22 cellular contexts compared by ENCODE assay signal in genomic region chr4:30653291-30653690, GRCh38.
DNase-seq lines count a peak whose midpoint lies in the region; ATAC-seq, FAIRE-seq and TF ChIP-seq lines count a peak whose summit lies in the region.
"Had no signal": no experiment of that assay in that cellular context is flagged by ENCODE, and none has a peak within 500 bp of the region (broad histone marks: within the 10 kb centered on the region; RNA-seq: fewer than 3 reads in every experiment).

No MANE protein-coding gene starts in this region.

- TF ChIP-seq POLR2A in GM12878 (IDR thresholded peaks at IDR 0.05; ENCODE audit: low read depth, low read length) = no peak

- H3K9me3 Mint-ChIP-seq in activated CD4-positive, alpha-beta memory T cell treated with anti-CD3 and anti-CD28 coated beads for 36 hours = peaks cover 2% of the 10 kb centered on the region

- CTCF ChIA-PET in GM12878 (lab: Yijun Ruan, JAX) = no interaction called here
- CTCF ChIA-PET in activated CD4-positive, alpha-beta memory T cell treated with anti-CD3 and anti-CD28 coated beads for 36 hours (lab: Charles Lee) = no interaction called here

- in situ Hi-C loops in GM12878 (cut with MboI) = no loop called here

- H3K4me1 Mint-ChIP-seq in activated CD4-positive, alpha-beta memory T cell treated with anti-CD3 and anti-CD28 coated beads for 36 hours (ENCODE audit: low read depth) = no peaks in the 10 kb centered on the region
- H3K4me1 Mint-ChIP-seq: B cell; CD14-positive monocyte; CD8-positive, alpha-beta memory T cell had no signal

- H3K79me2 ChIP-seq in GM12878 (ENCODE audit: control insufficient read depth, insufficient read depth, low read length) = no peaks in the 10 kb centered on the region
- H3K79me2 ChIP-seq in mesendoderm (ENCODE audit: control insufficient read depth, insufficient read depth, low read length) = no peaks in the 10 kb centered on the region

- no peak overlapping the region for H3K56ac ChIP-seq in mesendoderm (ENCODE audit: low read length)

- H2AFZ ChIP-seq in GM12878 (ENCODE audit: control insufficient read depth, low read depth, low read length) = no peak overlapping the region

- RAD21 ChIA-PET in GM12878 (lab: Charles Lee; ENCODE audit: unreplicated experiment) = interaction anchor here (0.8 kb wide), 1 partner anchor 11 kb away, joined by 3 read pairs; no protein-coding TSS in a partner anchor

- no peak overlapping the region for H3K18ac ChIP-seq in mesendoderm (ENCODE audit: low read length)

- no peak overlapping the region for H3K9ac ChIP-seq in GM12878 (ENCODE audit: control insufficient read depth, insufficient read depth, low read length)
- no peak overlapping the region for H3K9ac ChIP-seq in mesendoderm (ENCODE audit: low read length)
- H3K9ac ChIP-seq: BLaER1 had no signal

- no peak for TF ChIP-seq RAD21 in GM12878 (IDR thresholded peaks at IDR 0.05; ENCODE audit: insufficient read depth, low read depth, low read length)

- H3K27me3 Mint-ChIP-seq in activated CD4-positive, alpha-beta memory T cell treated with anti-CD3 and anti-CD28 coated beads for 36 hours = no peaks in the 10 kb centered on the region
- H3K27me3 Mint-ChIP-seq: B cell; CD4-positive, alpha-beta T cell; CD8-positive, alpha-beta memory T cell had no signal

- H2BK120ac ChIP-seq in mesendoderm (ENCODE audit: low read depth, low read length) = no peak overlapping the region

- no peak for FAIRE-seq in GM12878 (lab: Jason Lieb, UNC)
- FAIRE-seq in frontal cortex (lab: Jason Lieb, UNC) = peak; percentile 15
- FAIRE-seq: D721Med, GM12892, H54 had no signal

- no peak overlapping the region for H2BK5ac ChIP-seq in mesendoderm (ENCODE audit: low read length)

- H3K27me3 ChIP-seq in GM12878 (replicated peaks in 1 of 2; ENCODE audit: control insufficient read depth in 2 of 2, insufficient read depth in 2 of 2, low read length in 1 of 2) = no peaks in the 10 kb centered on the region
- H3K27me3 ChIP-seq in mesendoderm (ENCODE audit: insufficient read depth, low read length, poor library complexity) = no peaks in the 10 kb centered on the region
- no peaks in the 10 kb centered on the region for H3K27me3 ChIP-seq in SJCRH30
- H3K27me3 ChIP-seq: BLaER1 had no signal

- H4K8ac ChIP-seq in mesendoderm (ENCODE audit: low read depth, low read length) = no peak overlapping the region

- POLR2A ChIA-PET in GM12878 (lab: Charles Lee) = no interaction called here
- POLR2A ChIA-PET in activated CD4-positive, alpha-beta memory T cell treated with anti-CD3 and anti-CD28 coated beads for 36 hours (lab: Charles Lee) = no interaction called here

- no peak for TF ChIP-seq EP300 in GM12878 (IDR thresholded peaks at IDR 0.05; ENCODE audit: borderline replicate concordance in 1 of 2, control insufficient read depth in 1 of 2, low read depth in 2 of 2, low read length in 2 of 2)

- no peak for TF ChIP-seq CTCF in GM12878 (IDR thresholded peaks at IDR 0.05 in 2 of 3, conservative IDR thresholded peaks at IDR 0.05 in 1 of 3; ENCODE audit: control insufficient read depth in 2 of 3, extremely low read depth in 1 of 3, insufficient read depth in 1 of 3, low read depth in 3 of 3, low read length in 3 of 3)

- H3K4me1 ChIP-seq in GM12878 (ENCODE audit: control insufficient read depth, insufficient read depth, low read length) (no peaks in the 10 kb centered on the region), mesendoderm (ENCODE audit: control insufficient read depth, low read depth, low read length) (no peaks in the 10 kb centered on the region), SJCRH30 (no peaks in the 10 kb centered on the region)
- H3K4me1 ChIP-seq: BLaER1, HAP-1 had no signal

- no peak overlapping the region for H2AK5ac ChIP-seq in mesendoderm (ENCODE audit: low read length)

- intact Hi-C loops in GM12878 (cut with micrococcal nuclease; ENCODE audit: unreplicated experiment) = no loop called here
- intact Hi-C loops in activated CD4-positive, alpha-beta memory T cell treated with anti-CD3 and anti-CD28 coated beads for 36 hours (cut with micrococcal nuclease) = no loop called here

- no peak overlapping the region for H3K27ac ChIP-seq in GM12878 (ENCODE audit: control insufficient read depth, insufficient read depth)
- H3K27ac ChIP-seq in mesendoderm (ENCODE audit: low read depth, low read length) = no peak overlapping the region
- no peak overlapping the region for H3K27ac ChIP-seq in SJCRH30
- H3K27ac ChIP-seq: BLaER1 had no signal

- H3K27ac Mint-ChIP-seq in activated CD4-positive, alpha-beta memory T cell treated with anti-CD3 and anti-CD28 coated beads for 36 hours = no peak overlapping the region
- H3K27ac Mint-ChIP-seq: B cell; CD14-positive monocyte; CD4-positive, alpha-beta T cell; CD8-positive, alpha-beta memory T cell; HFFc6 had no signal

- H3K23ac ChIP-seq in mesendoderm (ENCODE audit: low read length) = no peak overlapping the region

- H3K36me3 Mint-ChIP-seq in activated CD4-positive, alpha-beta memory T cell treated with anti-CD3 and anti-CD28 coated beads for 36 hours = no peaks in the 10 kb centered on the region
- H3K36me3 Mint-ChIP-seq: CD14-positive monocyte; CD8-positive, alpha-beta memory T cell had no signal

- DNase-seq in RKO (ENCODE audit: low spot score) = peak; percentile 1
- no peak for DNase-seq in GM12878 (ENCODE audit: low read depth, low spot score)
- DNase-seq in frontal cortex (ENCODE audit: low spot score in 2 of 2) = no peak
- DNase-seq in NCI-H2029 treated with DMSO at 0.1 percent for 48 hours (lab: John Stamatoyannopoulos, UW) = no peak
- no peak for DNase-seq in mesendoderm
- DNase-seq in activated CD4-positive, alpha-beta memory T cell treated with anti-CD3 and anti-CD28 coated beads for 36 hours = no peak
- no peak for DNase-seq in SJCRH30
- DNase-seq: CD4-positive, alpha-beta T cell; CD8-positive, alpha-beta memory T cell; DMS 273 treated with DMSO at 0.1 percent for 48 hours; DMS79; EL; GDM1; GOT3; HFFc6 had no signal

- SMC1A ChIA-PET in GM12878 (lab: Charles Lee; ENCODE audit: uncharacterized antibody, unreplicated experiment) = interaction anchor here (0.9 kb wide), 1 partner anchor 13 kb away, joined by 3 read pairs; no protein-coding TSS in a partner anchor

- no peak overlapping the region for H2BK15ac ChIP-seq in mesendoderm (replicated peaks; ENCODE audit: low read depth)

- no peak overlapping the region for H3K4me3 Mint-ChIP-seq in activated CD4-positive, alpha-beta memory T cell treated with anti-CD3 and anti-CD28 coated beads for 36 hours
- H3K4me3 Mint-ChIP-seq: B cell; CD14-positive monocyte; CD4-positive, alpha-beta T cell; CD8-positive, alpha-beta memory T cell; HFFc6 had no signal

- H3K4me2 ChIP-seq in GM12878 (ENCODE audit: control insufficient read depth, insufficient read depth) (no peak overlapping the region), mesendoderm (ENCODE audit: low read length) (no peak overlapping the region)
- H3K4me2 ChIP-seq: BLaER1 had no signal

- ATAC-seq in GM12878 = peak; percentile 33; the same call in 1 of the 3 replicates

- no peaks in the 10 kb centered on the region for H3K36me3 ChIP-seq in GM12878 (ENCODE audit: control insufficient read depth in 2 of 2, insufficient read depth in 2 of 2, low read length in 1 of 2)
- no peaks in the 10 kb centered on the region for H3K36me3 ChIP-seq in mesendoderm (ENCODE audit: control insufficient read depth, insufficient read depth, low read length)
- H3K36me3 ChIP-seq in SJCRH30 = no peaks in the 10 kb centered on the region
- H3K36me3 ChIP-seq: BLaER1, HAP-1 had no signal

- no peak overlapping the region for H3K4me3 ChIP-seq in GM12878
- no peak overlapping the region for H3K4me3 ChIP-seq in mesendoderm (ENCODE audit: low read length)
- no peak overlapping the region for H3K4me3 ChIP-seq in SJCRH30
- H3K4me3 ChIP-seq: BLaER1, HAP-1 had no signal

- H4K20me1 ChIP-seq in GM12878 (ENCODE audit: control insufficient read depth, insufficient read depth) = no peaks in the 10 kb centered on the region
- H4K20me1 ChIP-seq: BLaER1 had no signal

- no TSS peak for BruUV-seq in GM12878 (replicated peaks; lab: Mats Ljungman, UMichigan)

- no peaks in the 10 kb centered on the region for H3K79me1 ChIP-seq in mesendoderm (ENCODE audit: low read length)

- H3K9me3 ChIP-seq in GM12878 (replicated peaks; ENCODE audit: control insufficient read depth, insufficient read depth, low read length) (no peaks in the 10 kb centered on the region), SJCRH30 (replicated peaks) (0 out of 2 replicates have a peak, but pooled peaks cover 3% of the 10 kb centered on the region)
- H3K9me3 ChIP-seq: BLaER1, HAP-1 had no signal

- no peak overlapping the region for H3K4ac ChIP-seq in mesendoderm (ENCODE audit: low read depth, low read length)

- 0% methylated on average over 1 of the region's 1 CpG for WGBS in GM12878 (ENCODE audit: insufficient coverage, insufficient replicate concordance, low lambda C conversion rate, missing lambda C conversion rate)
- WGBS in mesendoderm (ENCODE audit: extremely low coverage, insufficient coverage, low lambda C conversion rate) = no CpG with 5 or more reads among the region's 1 CpG

- no peak overlapping the region for H4K5ac ChIP-seq in mesendoderm (ENCODE audit: low read length)

TF ChIP-seq in GM12878, 131 proteins besides CTCF, POLR2A, EP300 and RAD21:
- TF ChIP-seq ZNF622 (IDR thresholded peaks at IDR 0.05) = no peak
- no peak for TF ChIP-seq NR2F1 (conservative IDR thresholded peaks at IDR 0.05)
- no peak for TF ChIP-seq CEBPZ (IDR thresholded peaks at IDR 0.05; ENCODE audit: low read depth, low read length)
- no peak for TF ChIP-seq CEBPB (IDR thresholded peaks at IDR 0.05; ENCODE audit: borderline replicate concordance in 1 of 2, low read depth in 2 of 2, low read length in 2 of 2)
